Comparison of ENCODE assay signal across 19 cellular contexts in genomic region chr9:120702075-120702474, GRCh38.
"Had no signal": no experiment of that assay in that cellular context is flagged by ENCODE, and none has a peak within 500 bp of the region (broad histone marks: within the 10 kb centered on the region; RNA-seq: fewer than 3 reads in every experiment).

No MANE protein-coding gene starts in this region.

- H3K27me3 Mint-ChIP-seq: activated naive CD8-positive, alpha-beta T cell treated with anti-CD3 and anti-CD28 coated beads, Interleukin-2, amount 50 U/mL, for 24 hours; memory B cell; natural killer cell treated with Interleukin-12 subunit alpha and Interleukin-12 subunit beta and Interleukin-15 and Interleukin-18, amount 100 ng/mL, for 72 hours had no signal

- H3K4me3 ChIP-seq: dorsolateral prefrontal cortex, esophagus muscularis mucosa, left ventricle myocardium inferior, skin epidermis, tibial nerve, vagina had no signal

- H3K9me3 ChIP-seq: esophagus muscularis mucosa, left ventricle myocardium inferior, tibial nerve, vagina had no signal

- ATAC-seq: activated naive CD8-positive, alpha-beta T cell treated with anti-CD3 and anti-CD28 coated beads, Interleukin-2, amount 50 U/mL, for 24 hours; natural killer cell treated with Interleukin-12 subunit alpha and Interleukin-12 subunit beta and Interleukin-15 and Interleukin-18, amount 100 ng/mL, for 72 hours had no signal

- H3K4me3 Mint-ChIP-seq: activated naive CD4-positive, alpha-beta T cell treated with anti-CD3 and anti-CD28 coated beads for 36 hours; activated naive CD8-positive, alpha-beta T cell treated with anti-CD3 and anti-CD28 coated beads, Interleukin-2, amount 50 U/mL, for 24 hours; memory B cell; natural killer cell treated with Interleukin-12 subunit alpha and Interleukin-12 subunit beta and Interleukin-15 and Interleukin-18, amount 100 ng/mL, for 72 hours had no signal

- H3K36me3 Mint-ChIP-seq: natural killer cell treated with Interleukin-12 subunit alpha and Interleukin-12 subunit beta and Interleukin-15 and Interleukin-18, amount 100 ng/mL, for 72 hours had no signal

- H3K27ac Mint-ChIP-seq: activated naive CD4-positive, alpha-beta T cell treated with anti-CD3 and anti-CD28 coated beads for 36 hours; activated naive CD8-positive, alpha-beta T cell treated with anti-CD3 and anti-CD28 coated beads, Interleukin-2, amount 50 U/mL, for 24 hours; activated T-helper 2 cell treated with anti-CD3 and anti-CD28 coated beads, Interferon-gamma antibody, Interleukin-2, Interleukin-4, amounts not matched to agents 10 μg/mL and 5 μg/mL and 100 μg/mL, durations not matched to agents 14 hours and 24 hours and 36 hours; memory B cell; natural killer cell treated with Interleukin-12 subunit alpha and Interleukin-12 subunit beta and Interleukin-15 and Interleukin-18, amount 100 ng/mL, for 72 hours had no signal

- H3K27ac ChIP-seq: esophagus muscularis mucosa, left ventricle myocardium inferior, skin epidermis, vagina, WERI-Rb-1 had no signal

- H3K9me3 Mint-ChIP-seq: activated naive CD4-positive, alpha-beta T cell treated with anti-CD3 and anti-CD28 coated beads for 36 hours; activated naive CD8-positive, alpha-beta T cell treated with anti-CD3 and anti-CD28 coated beads, Interleukin-2, amount 50 U/mL, for 24 hours; activated T-helper 2 cell treated with anti-CD3 and anti-CD28 coated beads, Interferon-gamma antibody, Interleukin-2, Interleukin-4, amounts not matched to agents 10 μg/mL and 5 μg/mL and 100 μg/mL, durations not matched to agents 14 hours and 24 hours and 36 hours; memory B cell; natural killer cell treated with Interleukin-12 subunit alpha and Interleukin-12 subunit beta and Interleukin-15 and Interleukin-18, amount 100 ng/mL, for 72 hours had no signal

- H3K36me3 ChIP-seq: esophagus muscularis mucosa, left ventricle myocardium inferior, vagina, WERI-Rb-1 had no signal

- DNase-seq: activated CD4-positive, alpha-beta T cell treated with anti-CD3 and anti-CD28 coated beads, Interleukin-2, amount 50 U/mL, for 48 hours; activated naive CD4-positive, alpha-beta T cell treated with anti-CD3 and anti-CD28 coated beads for 36 hours; activated naive CD8-positive, alpha-beta T cell treated with anti-CD3 and anti-CD28 coated beads, Interleukin-2, amount 50 U/mL, for 24 hours; dorsolateral prefrontal cortex; hippocampal formation; kidney; left ventricle myocardium inferior; occipital lobe; stimulated activated CD4-positive, alpha-beta T cell treated with anti-CD3 and anti-CD28 coated beads, Interleukin-15, amount 100 ng/mL, for 24 hours; stimulated activated CD4-positive, alpha-beta T cell treated with anti-CD3 and anti-CD28 coated beads, Interleukin-4, amount 100 ng/mL, for 1 hour; stimulated activated naive CD4-positive, alpha-beta T cell; WERI-Rb-1 had no signal

- H3K27me3 ChIP-seq: dorsolateral prefrontal cortex, esophagus muscularis mucosa, tibial nerve, vagina had no signal
